In genomic region chr1:87790756-87791155, GRCh38 we compare ENCODE assay signal across 27 cellular contexts.
"Had no signal": no experiment of that assay in that cellular context is flagged by ENCODE, and none has a peak within 500 bp of the region (broad histone marks: within the 10 kb centered on the region; RNA-seq: fewer than 3 reads in every experiment).

No MANE protein-coding gene starts in this region.

- H3K27ac ChIP-seq: ascending aorta, cardiac muscle cell, VCaP had no signal

- H3K36me3 ChIP-seq: ascending aorta, cardiac muscle cell had no signal

- H3K9me3 ChIP-seq: ascending aorta had no signal

- H3K4me3 ChIP-seq: ascending aorta, cardiac muscle cell had no signal

- DNase-seq: activated B cell treated with CpG ODN at 0.5 μM for 24 hours; activated CD4-positive, alpha-beta memory T cell treated with anti-CD3 and anti-CD28 coated beads for 36 hours; activated CD4-positive, alpha-beta T cell treated with anti-CD3 and anti-CD28 coated beads for 4 hours; activated CD4-positive, alpha-beta T cell treated with anti-CD3 and anti-CD28 coated beads, Interleukin-2, amount 10 ng/mL, durations not matched to agents 24 days and 14 days; activated CD4-positive, alpha-beta T cell treated with anti-CD3 and anti-CD28 coated beads, Interleukin-2, amount 50 U/mL, for 1 hour; activated CD4-positive, alpha-beta T cell treated with anti-CD3 and anti-CD28 coated beads, Interleukin-2, amount 50 U/mL, for 4 hours; activated CD4-positive, CD25-positive, alpha-beta regulatory T cell treated with anti-CD3 and anti-CD28 coated beads, Interleukin-2, amount 50 U/mL, for 72 hours; activated CD8-positive, alpha-beta memory T cell treated with anti-CD3 and anti-CD28 coated beads, Interleukin-2, amount 10 ng/mL, durations not matched to agents 7 days and 5 days; activated CD8-positive, alpha-beta memory T cell treated with anti-CD3 and anti-CD28 coated beads, Interleukin-2, amount 50 U/mL, for 48 hours; activated CD8-positive, alpha-beta T cell treated with anti-CD3 and anti-CD28 coated beads for 36 hours; activated effector memory CD4-positive, alpha-beta T cell treated with Interleukin-2 at 50 U/mL for 16 hours; activated gamma-delta T cell; activated naive CD4-positive, alpha-beta T cell treated with anti-CD3 and anti-CD28 coated beads, Interleukin-2, amount 10 ng/mL, durations not matched to agents 7 days and 5 days; activated naive CD4-positive, alpha-beta T cell treated with Interleukin-2 at 50 U/mL for 16 hours; activated naive CD8-positive, alpha-beta T cell treated with anti-CD3 and anti-CD28 coated beads, Interleukin-2, amount 10 ng/mL, durations not matched to agents 7 days and 5 days; activated naive CD8-positive, alpha-beta T cell treated with anti-CD3 and anti-CD28 coated beads, Interleukin-2, amount 50 U/mL, for 24 hours; activated T-cell treated with anti-CD3 and anti-CD28 coated beads, Interleukin-2, amount 50 U/mL, for 24 hours; activated T-cell treated with anti-CD3 and anti-CD28 coated beads, Interleukin-2, amount 50 U/mL, for 48 hours; amygdala; anterior cingulate cortex; caudate nucleus; cerebellar nuclear complex; T-helper 2 cell; T-helper 9 cell had no signal

- H3K4me1 ChIP-seq: ascending aorta had no signal
